11 cellular contexts compared by ENCODE assay signal in genomic region chr11:68956142-68956541, GRCh38. TPM values are rescaled to one million over a fixed set of nuclear protein-coding genes. Genes with fewer than 3 reads are reported as not detected.
DNase-seq lines count a peak whose midpoint lies in the region; ATAC-seq and TF ChIP-seq lines count a peak whose summit lies in the region.
"Had no signal": no experiment of that assay in that cellular context is flagged by ENCODE, and none has a peak within 500 bp of the region (broad histone marks: within the 10 kb centered on the region; RNA-seq: fewer than 3 reads in every experiment).

No MANE protein-coding gene starts in this region.

- RAD21 ChIA-PET in HCT116 (lab: Charles Lee; ENCODE audit: low non-redundant PET in 1 of 2, low total read pairs in 2 of 2, uncharacterized antibody in 2 of 2, unreplicated experiment in 2 of 2): interaction anchor here in 1 of 2 experiments (0.6 kb wide), 1 partner anchor 135 kb away, joined by 4 read pairs; no protein-coding TSS in a partner anchor

- H3K4me1 Mint-ChIP-seq in CD4-positive, CD25-positive, alpha-beta regulatory T cell: peaks cover 0 to 4% (median under 1%) of the 10 kb centered on the region in 4 donors
- peaks cover 5% of the 10 kb centered on the region for H3K4me1 Mint-ChIP-seq in activated CD8-positive, alpha-beta T cell treated with anti-CD3 and anti-CD28 coated beads for 36 hours (ENCODE audit: low read depth)

- H3K9me2 ChIP-seq in HCT116 (ENCODE audit: insufficient read depth): no peaks in the 10 kb centered on the region

- peak in 2 of 3 donors; percentile 6 to 23 for DNase-seq in CD4-positive, CD25-positive, alpha-beta regulatory T cell
- DNase-seq in HCT116 (ENCODE audit: low read depth, low spot score): no peak
- peak; percentile 52 for DNase-seq in activated CD8-positive, alpha-beta T cell treated with anti-CD3 and anti-CD28 coated beads for 36 hours
- no peak for DNase-seq in lower lobe of right lung
- DNase-seq in NK-92 (lab: John Stamatoyannopoulos, UW; ENCODE audit: unreplicated experiment): no peak
- no peak for DNase-seq in NCI-H1105 (lab: John Stamatoyannopoulos, UW)

- no peaks in the 10 kb centered on the region for H3K36me3 ChIP-seq in CD4-positive, CD25-positive, alpha-beta regulatory T cell (ENCODE audit: control insufficient read depth, insufficient read depth, low read length)
- H3K36me3 ChIP-seq in HCT116 (ENCODE audit: control insufficient read depth in 1 of 2, insufficient read depth in 2 of 2, low read length in 2 of 2) (no peaks in the 10 kb centered on the region), lower lobe of right lung (no peaks in the 10 kb centered on the region)

- no peak overlapping the region for H3K27ac Mint-ChIP-seq in CD4-positive, CD25-positive, alpha-beta regulatory T cell
- no peak overlapping the region for H3K27ac Mint-ChIP-seq in activated CD8-positive, alpha-beta T cell treated with anti-CD3 and anti-CD28 coated beads for 36 hours

- peak; percentile 42 for TF ChIP-seq RAD21 in HCT116 (IDR thresholded peaks at IDR 0.05; ENCODE audit: low read depth)

- TF ChIP-seq POLR2A in HCT116 (IDR thresholded peaks at IDR 0.05; ENCODE audit: borderline replicate concordance, extremely low read depth, insufficient read depth, insufficient read length): no peak

- H3K36me3 Mint-ChIP-seq in CD4-positive, CD25-positive, alpha-beta regulatory T cell: no peaks in the 10 kb centered on the region
- no peaks in the 10 kb centered on the region for H3K36me3 Mint-ChIP-seq in activated CD8-positive, alpha-beta T cell treated with anti-CD3 and anti-CD28 coated beads for 36 hours (ENCODE audit: low read depth)

- POLR2A ChIA-PET in HCT116 (lab: Charles Lee): no interaction called here
- POLR2A ChIA-PET in activated CD8-positive, alpha-beta T cell treated with anti-CD3 and anti-CD28 coated beads for 36 hours (lab: Charles Lee): no interaction called here

- H4K20me1 ChIP-seq in HCT116 (ENCODE audit: insufficient read depth): no peaks in the 10 kb centered on the region

- no peak overlapping the region for H3K4me3 Mint-ChIP-seq in CD4-positive, CD25-positive, alpha-beta regulatory T cell
- H3K4me3 Mint-ChIP-seq in activated CD8-positive, alpha-beta T cell treated with anti-CD3 and anti-CD28 coated beads for 36 hours: no peak overlapping the region

- peak in 1 of 2 donors; percentile 46 for ATAC-seq in CD4-positive, CD25-positive, alpha-beta regulatory T cell (ENCODE audit: low read depth in 2 of 2)
- ATAC-seq in HCT116: peak; percentile 88
- peak; percentile 73 for ATAC-seq in activated CD8-positive, alpha-beta T cell treated with anti-CD3 and anti-CD28 coated beads for 36 hours
- peak; percentile 26 to 42 for ATAC-seq in lower lobe of right lung
- no peak for ATAC-seq in HG02870 (IDR thresholded peaks at IDR 0.05; ENCODE audit: unreplicated experiment)
- no peak for ATAC-seq in GM21447 (IDR thresholded peaks at IDR 0.05; ENCODE audit: unreplicated experiment)

- no peaks in the 10 kb centered on the region for H3K9me3 Mint-ChIP-seq in CD4-positive, CD25-positive, alpha-beta regulatory T cell
- no peaks in the 10 kb centered on the region for H3K9me3 Mint-ChIP-seq in activated CD8-positive, alpha-beta T cell treated with anti-CD3 and anti-CD28 coated beads for 36 hours

- H3K4me1 ChIP-seq in CD4-positive, CD25-positive, alpha-beta regulatory T cell (ENCODE audit: control insufficient read depth, insufficient read depth, low read length, poor library complexity, severe bottlenecking): peaks cover 3% of the 10 kb centered on the region
- H3K4me1 ChIP-seq in HCT116 (ENCODE audit: control insufficient read depth in 1 of 2, insufficient read depth in 2 of 2, low read length in 2 of 2) (no peaks in the 10 kb centered on the region; a peak in 1 of 4 replicates), lower lobe of right lung (peaks cover 9% of the 10 kb centered on the region)

- H3K9me3 ChIP-seq in CD4-positive, CD25-positive, alpha-beta regulatory T cell (ENCODE audit: control insufficient read depth in 2 of 2, low read length in 2 of 2): no peaks in the 10 kb centered on the region
- H3K9me3 ChIP-seq in HCT116 (ENCODE audit: control insufficient read depth in 1 of 2, insufficient read depth in 1 of 2, low read depth in 1 of 2, low read length in 2 of 2): no peaks in the 10 kb centered on the region
- H3K9me3 ChIP-seq in lower lobe of right lung: no peaks in the 10 kb centered on the region

- no peak overlapping the region for H3K27ac ChIP-seq in CD4-positive, CD25-positive, alpha-beta regulatory T cell (ENCODE audit: insufficient read depth, low read length, poor library complexity, severe bottlenecking)
- no peak overlapping the region for H3K27ac ChIP-seq in HCT116 (ENCODE audit: low read depth, low read length)
- no peak overlapping the region for H3K27ac ChIP-seq in lower lobe of right lung

- H3K27me3 ChIP-seq in CD4-positive, CD25-positive, alpha-beta regulatory T cell (ENCODE audit: control insufficient read depth, insufficient read depth, low read length): no peaks in the 10 kb centered on the region
- H3K27me3 ChIP-seq in HCT116 (ENCODE audit: insufficient read depth, low read length) (no peaks in the 10 kb centered on the region), lower lobe of right lung (ENCODE audit: low read depth) (no peaks in the 10 kb centered on the region)

- peak in 2 of 3 experiments; percentile 60 to 62; a peak in 4 of 6 replicates for TF ChIP-seq CTCF in HCT116 (IDR thresholded peaks at IDR 0.05 in 2 of 3, conservative IDR thresholded peaks at IDR 0.05 in 1 of 3; ENCODE audit: borderline replicate concordance in 1 of 3, insufficient read depth in 1 of 3, low read depth in 2 of 3, low read length in 2 of 3)
- TF ChIP-seq CTCF in activated CD8-positive, alpha-beta T cell treated with anti-CD3 and anti-CD28 coated beads for 36 hours (IDR thresholded peaks at IDR 0.05): peak; percentile 36
- TF ChIP-seq CTCF in lower lobe of right lung (IDR thresholded peaks at IDR 0.05): no peak

- H3K4me2 ChIP-seq in HCT116 (ENCODE audit: low read length): no peak overlapping the region

- no peak overlapping the region for H3K4me3 ChIP-seq in CD4-positive, CD25-positive, alpha-beta regulatory T cell (ENCODE audit: low read depth, low read length)
- H3K4me3 ChIP-seq in HCT116 (replicated peaks in 1 of 2; ENCODE audit: low read depth in 1 of 2, low read length in 2 of 2) (no peak overlapping the region), lower lobe of right lung (no peak overlapping the region)

- CTCF ChIA-PET in HCT116 (lab: Charles Lee): interaction anchor here (0.7 to 1.1 kb wide), 4 partner anchors 10 to 88 kb away, joined by 4 to 5 read pairs (median 5); no protein-coding TSS in a partner anchor
- CTCF ChIA-PET in activated CD8-positive, alpha-beta T cell treated with anti-CD3 and anti-CD28 coated beads for 36 hours (lab: Charles Lee): interaction anchor here (1.3 kb wide), 1 partner anchor 16 kb away, joined by 9 read pairs; no protein-coding TSS in a partner anchor

- no peak overlapping the region for H3K9ac ChIP-seq in HCT116 (ENCODE audit: low read length)

- no TSS peak for BruUV-seq in HCT116 (replicated peaks; lab: Mats Ljungman, UMichigan)

- no peak overlapping the region for H2AFZ ChIP-seq in HCT116 (ENCODE audit: low read depth, low read length, poor library complexity, severe bottlenecking)

- no peaks in the 10 kb centered on the region for H3K79me2 ChIP-seq in HCT116 (ENCODE audit: insufficient read depth, low read length)

- peaks cover 9% of the 10 kb centered on the region for H3K27me3 Mint-ChIP-seq in CD4-positive, CD25-positive, alpha-beta regulatory T cell
- H3K27me3 Mint-ChIP-seq in activated CD8-positive, alpha-beta T cell treated with anti-CD3 and anti-CD28 coated beads for 36 hours: no peaks in the 10 kb centered on the region

- intact Hi-C loops in HCT116 (cut with micrococcal nuclease) (loop anchor here (2.0 to 10.0 kb wide), 2 partner anchors 89 to 133 kb away; partner anchors contain the start of gene TPCN2), lower lobe of right lung (cut with DNase I) (no loop called here)
- intact Hi-C loops in activated CD8-positive, alpha-beta T cell treated with anti-CD3 and anti-CD28 coated beads for 36 hours (cut with micrococcal nuclease): no loop called here

TF ChIP-seq in HCT116, 20 proteins besides CTCF, POLR2A, EP300 and RAD21 (continues in another document):
- no peak for TF ChIP-seq JUND (IDR thresholded peaks at IDR 0.05)
- no peak for TF ChIP-seq TCF7L2 (IDR thresholded peaks at IDR 0.05; ENCODE audit: borderline replicate concordance, extremely low read depth, insufficient read depth, insufficient read length)
- no peak for TF ChIP-seq CBX3 (IDR thresholded peaks at IDR 0.05; ENCODE audit: low read depth)
- TF ChIP-seq SRF (IDR thresholded peaks at IDR 0.05; ENCODE audit: low read depth): no peak
- no peak for TF ChIP-seq EZH2 (IDR thresholded peaks at IDR 0.05)
- no peak for TF ChIP-seq FOSL1 (IDR thresholded peaks at IDR 0.05; ENCODE audit: low read depth)
- TF ChIP-seq CEBPB (IDR thresholded peaks at IDR 0.05; ENCODE audit: low read depth): no peak
- TF ChIP-seq EGR1 (IDR thresholded peaks at IDR 0.05; ENCODE audit: low read depth): no peak
- TF ChIP-seq, protein P1, sequence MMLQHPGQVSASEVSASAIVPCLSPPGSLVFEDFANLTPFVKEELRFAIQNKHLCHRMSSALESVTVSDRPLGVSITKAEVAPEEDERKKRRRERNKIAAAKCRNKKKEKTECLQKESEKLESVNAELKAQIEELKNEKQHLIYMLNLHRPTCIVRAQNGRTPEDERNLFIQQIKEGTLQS (IDR thresholded peaks at IDR 0.05): no peak

RNA-seq across cellular contexts. Expression of gene MRGPRD, which starts 24.6 kb away (rescaled TPM):
- total RNA-seq in CD4-positive, CD25-positive, alpha-beta regulatory T cell: not detected
- under 1 TPM in 1 of 4 donors, not detected in 3; 0.50 TPM for polyA plus RNA-seq in CD4-positive, CD25-positive, alpha-beta regulatory T cell
- total RNA-seq in HCT116 (2021; ENCODE audit: unreplicated experiment): not detected
- not detected in 2 replicates for polyA plus RNA-seq in HCT116 (2012)
- total RNA-seq in activated CD8-positive, alpha-beta T cell treated with anti-CD3 and anti-CD28 coated beads for 36 hours: not detected
- total RNA-seq in lower lobe of right lung: not detected
- total RNA-seq: bronchial epithelial cell, HT1080, mononuclear cell had no signal

RNA-seq across cellular contexts. Expression of gene IGHMBP2, which starts 52.5 kb away (rescaled TPM):
- 47.5 TPM for total RNA-seq in CD4-positive, CD25-positive, alpha-beta regulatory T cell
- 1 to 10 TPM; 5.4 to 8.2 (median 7.2) TPM for polyA plus RNA-seq in CD4-positive, CD25-positive, alpha-beta regulatory T cell
- total RNA-seq in HCT116 (2021; ENCODE audit: unreplicated experiment) (19.3 TPM), lower lobe of right lung (18.8 TPM)
- polyA plus RNA-seq in HCT116 (2012): 12.2 and 12.5 TPM in 2 replicates
- 10 to 100 TPM; 21.1 to 24.9 TPM for total RNA-seq in activated CD8-positive, alpha-beta T cell treated with anti-CD3 and anti-CD28 coated beads for 36 hours

RNA-seq across cellular contexts. Expression of gene MRPL21, which starts 52.5 kb away (rescaled TPM):
- 40.7 TPM for total RNA-seq in CD4-positive, CD25-positive, alpha-beta regulatory T cell
- polyA plus RNA-seq in CD4-positive, CD25-positive, alpha-beta regulatory T cell: 100 to 1,000 TPM; 114 to 137 (median 132) TPM
- total RNA-seq in HCT116 (2021; ENCODE audit: unreplicated experiment) (90.2 TPM), lower lobe of right lung (32.9 TPM)
- polyA plus RNA-seq in HCT116 (2012): 70.2 and 112 TPM in 2 replicates
- 100 to 1,000 TPM in 1 of 2 experiments, 10 to 100 TPM in 1; 99.6 to 104 TPM for total RNA-seq in activated CD8-positive, alpha-beta T cell treated with anti-CD3 and anti-CD28 coated beads for 36 hours

RNA-seq across cellular contexts. Expression of gene MRGPRF, which starts 56.9 kb away (rescaled TPM):
- not detected for total RNA-seq in CD4-positive, CD25-positive, alpha-beta regulatory T cell
- not detected for polyA plus RNA-seq in CD4-positive, CD25-positive, alpha-beta regulatory T cell
- total RNA-seq in HCT116 (2021; ENCODE audit: unreplicated experiment) (0.76 TPM), lower lobe of right lung (11.5 TPM)
- polyA plus RNA-seq in HCT116 (2012): 0.41 and 0.52 TPM in 2 replicates
- not detected for total RNA-seq in activated CD8-positive, alpha-beta T cell treated with anti-CD3 and anti-CD28 coated beads for 36 hours
- total RNA-seq: HT1080 had no signal

Comparison
In these comparisons a context has a peak if more than half of its experiments do, and no peak if none do; other contexts are left out.
1. ATAC-seq: peak in HCT116 (single experiment), activated CD8-positive, alpha-beta T cell treated with anti-CD3 and anti-CD28 coated beads for 36 hours (single experiment) and lower lobe of right lung (2 of 2); none in HG02870 (single experiment) and GM21447 (single experiment).
2. DNase-seq: peak in CD4-positive, CD25-positive, alpha-beta regulatory T cell (2 of 3) and activated CD8-positive, alpha-beta T cell treated with anti-CD3 and anti-CD28 coated beads for 36 hours (single experiment); none in HCT116 (single experiment), lower lobe of right lung (single experiment), NK-92 (single experiment) and NCI-H1105 (single experiment).